Comparison of ENCODE assay signal across 9 cellular contexts in genomic region chr10:124698560-124699470, GRCh38. TPM values are rescaled to one million over a fixed set of nuclear protein-coding genes. Genes with fewer than 3 reads are reported as not detected.
DNase-seq lines count a peak whose midpoint lies in the region; ATAC-seq and TF ChIP-seq lines count a peak whose summit lies in the region.
"Had no signal": no experiment of that assay in that cellular context is flagged by ENCODE, and none has a peak within 500 bp of the region (broad histone marks: within the 10 kb centered on the region; RNA-seq: fewer than 3 reads in every experiment).

No MANE protein-coding gene starts in this region.

- H3K9me3 Mint-ChIP-seq in activated T-cell treated with anti-CD3 and anti-CD28 coated beads, Interleukin-2, amount 50 U/mL, for 72 hours, result no peaks in the 10 kb centered on the region
- H3K9me3 Mint-ChIP-seq in activated naive CD8-positive, alpha-beta T cell treated with anti-CD3 and anti-CD28 coated beads, Interleukin-2, amount 50 U/mL, for 24 hours, result no peaks in the 10 kb centered on the region
- no peaks in the 10 kb centered on the region for H3K9me3 Mint-ChIP-seq in naive B cell
- no peaks in the 10 kb centered on the region for H3K9me3 Mint-ChIP-seq in type B pancreatic cell

- peaks cover 8 to 20% of the 10 kb centered on the region in 2 donors for H3K36me3 Mint-ChIP-seq in activated T-cell treated with anti-CD3 and anti-CD28 coated beads, Interleukin-2, amount 50 U/mL, for 72 hours (ENCODE audit: insufficient read depth in 2 of 2)
- peaks cover 25% of the 10 kb centered on the region for H3K36me3 Mint-ChIP-seq in activated naive CD8-positive, alpha-beta T cell treated with anti-CD3 and anti-CD28 coated beads, Interleukin-2, amount 50 U/mL, for 24 hours (ENCODE audit: low read depth)
- H3K36me3 Mint-ChIP-seq in naive B cell (peaks cover 17 to 23% of the 10 kb centered on the region in 2 donors), type B pancreatic cell (peaks cover 19% of the 10 kb centered on the region)

- H3K4me1 Mint-ChIP-seq in activated T-cell treated with anti-CD3 and anti-CD28 coated beads, Interleukin-2, amount 50 U/mL, for 72 hours (ENCODE audit: low read depth), result peaks cover 99% of the 10 kb centered on the region
- peaks cover 98% of the 10 kb centered on the region for H3K4me1 Mint-ChIP-seq in activated naive CD8-positive, alpha-beta T cell treated with anti-CD3 and anti-CD28 coated beads, Interleukin-2, amount 50 U/mL, for 24 hours
- H3K4me1 Mint-ChIP-seq in naive B cell (peaks cover 88 to 94% (median 94%) of the 10 kb centered on the region in 3 donors), type B pancreatic cell (ENCODE audit: unreplicated experiment) (peaks cover 40% of the 10 kb centered on the region)

- H3K27ac Mint-ChIP-seq in activated T-cell treated with anti-CD3 and anti-CD28 coated beads, Interleukin-2, amount 50 U/mL, for 72 hours, result peak overlapping the region; percentile 92
- peak overlapping the region; percentile 90 for H3K27ac Mint-ChIP-seq in activated naive CD8-positive, alpha-beta T cell treated with anti-CD3 and anti-CD28 coated beads, Interleukin-2, amount 50 U/mL, for 24 hours
- H3K27ac Mint-ChIP-seq in naive B cell, result peak overlapping the region; percentile 94 to 99 (median 97)
- peak overlapping the region; percentile 43 for H3K27ac Mint-ChIP-seq in type B pancreatic cell

- DNase-seq in activated T-cell treated with anti-CD3 and anti-CD28 coated beads, Interleukin-2, amount 50 U/mL, for 72 hours, result no peak
- no peak for DNase-seq in activated T-cell treated with anti-CD3 and anti-CD28 coated beads, Interleukin-2, amount 50 U/mL, for 1 hour
- DNase-seq in activated naive CD8-positive, alpha-beta T cell treated with anti-CD3 and anti-CD28 coated beads, Interleukin-2, amount 50 U/mL, for 24 hours, result no peak
- DNase-seq in naive B cell, result no peak
- DNase-seq in type B pancreatic cell (ENCODE audit: extremely low spot score, unreplicated experiment), result no peak
- DNase-seq in RPMI8226, result no peak
- no peak for DNase-seq in SK-N-DZ (ENCODE audit: low spot score)
- DNase-seq: SW 1271 had no signal

- H3K27me3 Mint-ChIP-seq in activated T-cell treated with anti-CD3 and anti-CD28 coated beads, Interleukin-2, amount 50 U/mL, for 72 hours (ENCODE audit: low read depth), result no peaks in the 10 kb centered on the region
- H3K27me3 Mint-ChIP-seq in activated naive CD8-positive, alpha-beta T cell treated with anti-CD3 and anti-CD28 coated beads, Interleukin-2, amount 50 U/mL, for 24 hours, result peaks cover 2% of the 10 kb centered on the region
- no peaks in the 10 kb centered on the region for H3K27me3 Mint-ChIP-seq in naive B cell
- H3K27me3 Mint-ChIP-seq in type B pancreatic cell, result no peaks in the 10 kb centered on the region

- peak overlapping the region; percentile 56 to 80 for H3K4me3 Mint-ChIP-seq in activated T-cell treated with anti-CD3 and anti-CD28 coated beads, Interleukin-2, amount 50 U/mL, for 72 hours
- H3K4me3 Mint-ChIP-seq in activated naive CD8-positive, alpha-beta T cell treated with anti-CD3 and anti-CD28 coated beads, Interleukin-2, amount 50 U/mL, for 24 hours, result no peak overlapping the region
- peak overlapping the region; percentile 26 to 92 (median 82) for H3K4me3 Mint-ChIP-seq in naive B cell
- no peak overlapping the region for H3K4me3 Mint-ChIP-seq in type B pancreatic cell

- no peak for TF ChIP-seq CTCF in type B pancreatic cell (conservative IDR thresholded peaks at IDR 0.05)

- ATAC-seq in activated T-cell treated with anti-CD3 and anti-CD28 coated beads, Interleukin-2, amount 50 U/mL, for 72 hours (replicated peaks in 1 of 2), result no peak
- ATAC-seq in activated naive CD8-positive, alpha-beta T cell treated with anti-CD3 and anti-CD28 coated beads, Interleukin-2, amount 50 U/mL, for 24 hours, result no peak
- ATAC-seq in naive B cell (ENCODE audit: low read depth in 2 of 2) (no peak), HG02588 (IDR thresholded peaks at IDR 0.05; ENCODE audit: unreplicated experiment) (no peak)

RNA-seq across cellular contexts. Expression of gene FAM53B, which starts 45.4 kb away (rescaled TPM):
- 10 to 100 TPM; 30.0 to 37.7 TPM for total RNA-seq in activated T-cell treated with anti-CD3 and anti-CD28 coated beads, Interleukin-2, amount 50 U/mL, for 72 hours
- polyA plus RNA-seq in naive B cell (ENCODE audit: low read depth in 6 of 6), result 100 to 1,000 TPM in 1 of 6 donors, 10 to 100 TPM in 5; 19.6 to 141 (median 31.5) TPM
- total RNA-seq in type B pancreatic cell (ENCODE audit: low replicate concordance), result 25.9 and 35.9 TPM in 2 replicates
- polyA plus RNA-seq in SK-N-DZ (2014; cell fraction: cytosol; rRNA removed), result 17.1 and 21.9 TPM in 2 replicates
- 15.9 and 19.3 TPM in 2 replicates for polyA plus RNA-seq in SK-N-DZ (2014; cell fraction: nucleus; rRNA removed)

Comparison
In these comparisons a context has a peak if more than half of its experiments do, and no peak if none do; other contexts are left out.
1. H3K27ac Mint-ChIP-seq: peak in every context shown above with its lines; median percentile 97 in naive B cell; 92 in activated T-cell treated with anti-CD3 and anti-CD28 coated beads, Interleukin-2, amount 50 U/mL, for 72 hours; 90 in activated naive CD8-positive, alpha-beta T cell treated with anti-CD3 and anti-CD28 coated beads, Interleukin-2, amount 50 U/mL, for 24 hours; 43 in type B pancreatic cell.
2. H3K4me3 Mint-ChIP-seq: peak in activated T-cell treated with anti-CD3 and anti-CD28 coated beads, Interleukin-2, amount 50 U/mL, for 72 hours (2 of 2) and naive B cell (8 of 8); none in activated naive CD8-positive, alpha-beta T cell treated with anti-CD3 and anti-CD28 coated beads, Interleukin-2, amount 50 U/mL, for 24 hours (single experiment) and type B pancreatic cell (single experiment).